29 cellular contexts compared by ENCODE assay signal in the genomic region with DNA sequence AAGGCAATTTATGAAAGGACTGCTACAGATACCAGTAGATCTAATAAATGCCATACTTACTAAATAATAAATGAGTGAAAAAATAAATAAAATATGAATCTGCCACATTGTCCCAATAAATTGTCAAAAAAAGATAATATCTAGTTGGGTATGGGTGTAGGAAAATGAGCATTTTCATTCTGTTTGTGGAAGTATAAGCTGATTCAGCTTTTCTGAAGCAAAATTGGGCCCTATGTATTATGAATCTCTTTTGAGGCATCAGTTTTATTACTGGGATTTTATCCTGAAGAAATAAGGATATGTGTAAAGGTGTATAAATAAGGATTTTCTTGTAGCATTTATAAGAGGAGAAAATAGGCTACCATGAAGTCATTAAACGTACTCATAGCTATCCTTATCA. TPM values are rescaled to one million over a fixed set of nuclear protein-coding genes. Genes with fewer than 3 reads are reported as not detected.
"Had no signal": no experiment of that assay in that cellular context is flagged by ENCODE, and none has a peak within 500 bp of the region (broad histone marks: within the 10 kb centered on the region; RNA-seq: fewer than 3 reads in every experiment).

No MANE protein-coding gene starts in this region.

- H3K27ac ChIP-seq: neutrophil, pancreas, prostate gland, skin epidermis, spleen, suprapubic skin, testis, tibial artery, transverse colon, upper lobe of right lung, uterus had no signal

- H3K36me3 ChIP-seq: neutrophil, pancreas, prostate gland, spleen, suprapubic skin, tibial artery, transverse colon, upper lobe of right lung, uterus had no signal

- H3K4me2 ChIP-seq: smooth muscle cell had no signal

- H3K4me1 ChIP-seq: pancreas, prostate gland, spleen, suprapubic skin, testis, tibial artery, transverse colon, upper lobe of right lung, uterus had no signal

- H3K4me3 ChIP-seq: pancreas, prostate gland, skin epidermis, smooth muscle cell, spleen, suprapubic skin, testis, tibial artery, transverse colon, upper lobe of right lung, uterus had no signal

- FAIRE-seq: pancreas had no signal

- H3K9me3 ChIP-seq: neutrophil, pancreas, prostate gland, suprapubic skin, testis, upper lobe of right lung, uterus had no signal

- ATAC-seq: naive thymus-derived CD8-positive, alpha-beta T cell; natural killer cell treated with Interleukin-12 subunit alpha and Interleukin-12 subunit beta and Interleukin-15 and Interleukin-18, amount 100 ng/mL, for 72 hours; pancreas; right cardiac atrium; sciatic nerve; stimulated activated memory B cell treated with anti-CD40 and anti-IgM and Interleukin-4, amounts not matched to agents 10 μg/mL and 1 μg/mL and 100 μg/mL, for 72 hours; stimulated activated naive CD8-positive, alpha-beta T cell treated with anti-CD3 and anti-CD28 coated beads, Interleukin-15, amount 100 ng/mL, for 72 hours; stimulated activated naive CD8-positive, alpha-beta T cell treated with anti-CD3 and anti-CD28 coated beads, Interleukin-15, Interleukin-2, amounts not matched to agents 100 U/mL and 50 U/mL, for 24 hours; upper lobe of right lung had no signal

- H3K27me3 ChIP-seq: neutrophil, suprapubic skin, testis, tibial artery, transverse colon, upper lobe of right lung, uterus had no signal

- DNase-seq: naive thymus-derived CD8-positive, alpha-beta T cell; nephron progenitor cell; nucleus accumbens; pancreas; retina; right cardiac atrium; spleen; stimulated activated CD4-positive, alpha-beta T cell treated with anti-CD3 and anti-CD28 coated beads, Interleukin-12 subunit alpha, Interleukin-12 subunit beta, amount 100 ng/mL, for 4 hours; stimulated activated CD4-positive, alpha-beta T cell treated with anti-CD3 and anti-CD28 coated beads, Interleukin-1b, Interleukin-23, amount 100 ng/mL, for 48 hours; stimulated activated CD4-positive, alpha-beta T cell treated with anti-CD3 and anti-CD28 coated beads, Interleukin-4, amount 100 ng/mL, for 1 hour; stimulated activated CD4-positive, alpha-beta T cell treated with anti-CD3 and anti-CD28 coated beads, Interleukin-4, amount 100 ng/mL, for 4 hours; stimulated activated CD8-positive, alpha-beta memory T cell treated with anti-CD3 and anti-CD28 coated beads, Interleukin-4, amount 100 ng/mL, for 48 hours; stimulated activated naive CD4-positive, alpha-beta T cell; stimulated activated naive CD8-positive, alpha-beta T cell treated with anti-CD3 and anti-CD28 coated beads, Interleukin-15, amount 100 ng/mL, for 72 hours; stimulated activated naive CD8-positive, alpha-beta T cell treated with anti-CD3 and anti-CD28 coated beads, Interleukin-15, Interleukin-2, amounts not matched to agents 100 U/mL and 50 U/mL, for 24 hours; substantia nigra; testis; tibial artery; transverse colon; upper lobe of right lung; uterus had no signal

RNA-seq across cellular contexts. Expression of gene CAVIN4, which starts 46.1 kb away (rescaled TPM):
- polyA plus RNA-seq: naive thymus-derived CD8-positive, alpha-beta T cell had no signal
